1 cellular context compared by ENCODE assay signal in genomic region chr11:119361961-119362725, GRCh38.
TF ChIP-seq lines count a peak whose summit lies in the region.

No MANE protein-coding gene starts in this region.

TF ChIP-seq in HepG2, 621 proteins besides CTCF, POLR2A, EP300 and RAD21:
- TF ChIP-seq ZNF503 (CRISPR knock-in tag; IDR thresholded peaks at IDR 0.05), result no peak
- TF ChIP-seq DMAP1 (CRISPR knock-in tag; IDR thresholded peaks at IDR 0.05), result no peak
- no peak for TF ChIP-seq PLRG1 (conservative IDR thresholded peaks at IDR 0.05)
- no peak for TF ChIP-seq HNRNPUL1 (IDR thresholded peaks at IDR 0.05; ENCODE audit: low read depth, low read length)
- no peak for TF ChIP-seq FOXJ3 (CRISPR knock-in tag; IDR thresholded peaks at IDR 0.05; ENCODE audit: borderline replicate concordance)
- TF ChIP-seq ZNF512B (CRISPR knock-in tag; IDR thresholded peaks at IDR 0.05; ENCODE audit: borderline replicate concordance), result no peak
- TF ChIP-seq, protein P1, sequence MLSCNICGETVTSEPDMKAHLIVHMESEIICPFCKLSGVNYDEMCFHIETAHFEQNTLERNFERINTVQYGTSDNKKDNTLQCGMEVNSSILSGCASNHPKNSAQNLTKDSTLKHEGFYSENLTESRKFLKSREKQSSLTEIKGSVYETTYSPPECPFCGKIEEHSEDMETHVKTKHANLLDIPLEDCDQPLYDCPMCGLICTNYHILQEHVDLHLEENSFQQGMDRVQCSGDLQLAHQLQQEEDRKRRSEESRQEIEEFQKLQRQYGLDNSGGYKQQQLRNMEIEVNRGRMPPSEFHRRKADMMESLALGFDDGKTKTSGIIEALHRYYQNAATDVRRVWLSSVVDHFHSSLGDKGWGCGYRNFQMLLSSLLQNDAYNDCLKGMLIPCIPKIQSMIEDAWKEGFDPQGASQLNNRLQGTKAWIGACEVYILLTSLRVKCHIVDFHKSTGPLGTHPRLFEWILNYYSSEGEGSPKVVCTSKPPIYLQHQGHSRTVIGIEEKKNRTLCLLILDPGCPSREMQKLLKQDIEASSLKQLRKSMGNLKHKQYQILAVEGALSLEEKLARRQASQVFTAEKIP (CRISPR knock-in tag; IDR thresholded peaks at IDR 0.05; ENCODE audit: borderline replicate concordance), result no peak
